23 cellular contexts compared by ENCODE assay signal in genomic region chr7:44783407-44783806, GRCh38. TPM values are rescaled to one million over a fixed set of nuclear protein-coding genes. Genes with fewer than 3 reads are reported as not detected.
DNase-seq lines count a peak whose midpoint lies in the region; ATAC-seq, FAIRE-seq and TF ChIP-seq lines count a peak whose summit lies in the region.
"Had no signal": no experiment of that assay in that cellular context is flagged by ENCODE, and none has a peak within 500 bp of the region (broad histone marks: within the 10 kb centered on the region; RNA-seq: fewer than 3 reads in every experiment).

No MANE protein-coding gene starts in this region.

- in situ Hi-C loops in GM12878 (cut with MboI): no loop called here

- H3K79me2 ChIP-seq in HCT116 (ENCODE audit: insufficient read depth, low read length) (no peaks in the 10 kb centered on the region), GM12878 (ENCODE audit: control insufficient read depth, insufficient read depth, low read length) (no peaks in the 10 kb centered on the region), smooth muscle cell (ENCODE audit: low read depth) (no peaks in the 10 kb centered on the region)

- FAIRE-seq in GM12878 (lab: Jason Lieb, UNC) (no peak), urothelium cell line (lab: Jason Lieb, UNC) (peak; percentile 13)
- FAIRE-seq: A549, G401.6, GM19239, H54 had no signal

- H3K9me3 ChIP-seq in HCT116 (ENCODE audit: control insufficient read depth in 1 of 2, insufficient read depth in 1 of 2, low read depth in 1 of 2, low read length in 2 of 2) (peaks cover 0 to 5% of the 10 kb centered on the region in 2 experiments; a peak in 1 of 4 replicates), GM12878 (replicated peaks; ENCODE audit: control insufficient read depth, insufficient read depth, low read length) (peaks cover 5% of the 10 kb centered on the region; the same call in 2 of the 3 replicates), smooth muscle cell (replicated peaks; ENCODE audit: low read depth) (no peaks in the 10 kb centered on the region)
- H3K9me3 ChIP-seq: BE2C, HAP-1 had no signal

- peaks cover 6% of the 10 kb centered on the region for H3K9me3 Mint-ChIP-seq in endothelial cell (ENCODE audit: unreplicated experiment)

- H4K20me1 ChIP-seq in HCT116 (ENCODE audit: insufficient read depth): no peaks in the 10 kb centered on the region
- no peaks in the 10 kb centered on the region for H4K20me1 ChIP-seq in GM12878 (ENCODE audit: control insufficient read depth, insufficient read depth)
- H4K20me1 ChIP-seq in smooth muscle cell (ENCODE audit: low read depth): no peaks in the 10 kb centered on the region
- H4K20me1 ChIP-seq: BLaER1 treated with 17β-estradiol and CSF1 and Interleukin-3, amounts not matched to agents 10 nM and 100 nM had no signal

- H3K4me3 Mint-ChIP-seq in endothelial cell (ENCODE audit: unreplicated experiment): peak overlapping the region; percentile 65
- H3K4me3 Mint-ChIP-seq: CD14-positive monocyte; CD4-positive, alpha-beta T cell had no signal

- H3K4me3 ChIP-seq in HCT116 (replicated peaks in 1 of 2; ENCODE audit: low read depth in 1 of 2, low read length in 2 of 2) (no peak overlapping the region), GM12878 (no peak overlapping the region), smooth muscle cell (no peak overlapping the region)
- H3K4me3 ChIP-seq: A549; BLaER1 treated with 17β-estradiol and CSF1 and Interleukin-3, amounts not matched to agents 10 nM and 100 nM; HAP-1 had no signal

- DNase-seq in HCT116 (ENCODE audit: low read depth, low spot score) (no peak), GM12878 (ENCODE audit: low read depth, low spot score) (no peak), endothelial cell (ENCODE audit: low spot score) (no peak), urothelium cell line (ENCODE audit: low spot score) (no peak), omental fat pad (ENCODE audit: low spot score) (no peak), smooth muscle cell (lab: John Stamatoyannopoulos, UW; ENCODE audit: unreplicated experiment) (no peak)
- DNase-seq: 8988T; ACHN; AML-193; BE2C; Caco-2; CD4-positive, alpha-beta T cell; DMS153; DND-41; GOT3 had no signal

- BruUV-seq in HCT116 (replicated peaks; lab: Mats Ljungman, UMichigan) (no TSS peak), GM12878 (replicated peaks; lab: Mats Ljungman, UMichigan) (no TSS peak)

- TF ChIP-seq RAD21 in HCT116 (IDR thresholded peaks at IDR 0.05; ENCODE audit: low read depth) (no peak), GM12878 (IDR thresholded peaks at IDR 0.05; ENCODE audit: insufficient read depth, low read depth, low read length) (no peak)

- H3K27me3 ChIP-seq in HCT116 (ENCODE audit: insufficient read depth, low read length): no peaks in the 10 kb centered on the region
- H3K27me3 ChIP-seq in GM12878 (replicated peaks in 1 of 2; ENCODE audit: control insufficient read depth in 2 of 2, insufficient read depth in 2 of 2, low read length in 1 of 2): no peaks in the 10 kb centered on the region
- no peaks in the 10 kb centered on the region for H3K27me3 ChIP-seq in smooth muscle cell (ENCODE audit: low read depth)
- H3K27me3 ChIP-seq: BE2C; BLaER1 treated with 17β-estradiol and CSF1 and Interleukin-3, amounts not matched to agents 10 nM and 100 nM had no signal

- POLR2A ChIA-PET in HCT116 (lab: Charles Lee) (no interaction called here), GM12878 (lab: Charles Lee) (no interaction called here)

- peaks cover 5% of the 10 kb centered on the region for H3K36me3 Mint-ChIP-seq in endothelial cell (ENCODE audit: low read depth, unreplicated experiment)
- H3K36me3 Mint-ChIP-seq: CD14-positive monocyte had no signal

- TF ChIP-seq EP300 in GM12878 (IDR thresholded peaks at IDR 0.05; ENCODE audit: borderline replicate concordance in 1 of 2, control insufficient read depth in 1 of 2, low read depth in 2 of 2, low read length in 2 of 2): no peak

- no peak overlapping the region for H3K27ac ChIP-seq in HCT116 (ENCODE audit: low read depth, low read length)
- no peak overlapping the region for H3K27ac ChIP-seq in GM12878 (ENCODE audit: control insufficient read depth, insufficient read depth)
- H3K27ac ChIP-seq in smooth muscle cell (ENCODE audit: low read depth): no peak overlapping the region
- H3K27ac ChIP-seq: A549; BLaER1 treated with 17β-estradiol and CSF1 and Interleukin-3, amounts not matched to agents 10 nM and 100 nM had no signal

- intact Hi-C loops in HCT116 (cut with micrococcal nuclease): no loop called here
- intact Hi-C loops in GM12878 (cut with micrococcal nuclease; ENCODE audit: unreplicated experiment): no loop called here

- CTCF ChIA-PET in HCT116 (lab: Charles Lee): no interaction called here
- CTCF ChIA-PET in GM12878 (lab: Yijun Ruan, JAX): no interaction called here

- H3K4me1 ChIP-seq in HCT116 (ENCODE audit: control insufficient read depth in 1 of 2, insufficient read depth in 2 of 2, low read length in 2 of 2) (no peaks in the 10 kb centered on the region), GM12878 (ENCODE audit: control insufficient read depth, insufficient read depth, low read length) (peaks cover 4% of the 10 kb centered on the region), smooth muscle cell (ENCODE audit: low read depth) (no peaks in the 10 kb centered on the region)
- H3K4me1 ChIP-seq: A549, BE2C, Caco-2, HAP-1 had no signal

- H3K9me2 ChIP-seq in HCT116 (ENCODE audit: insufficient read depth): no peaks in the 10 kb centered on the region

- RAD21 ChIA-PET in HCT116 (lab: Charles Lee; ENCODE audit: low non-redundant PET in 1 of 2, low total read pairs in 2 of 2, uncharacterized antibody in 2 of 2, unreplicated experiment in 2 of 2): no interaction called here
- RAD21 ChIA-PET in GM12878 (lab: Charles Lee; ENCODE audit: unreplicated experiment): no interaction called here

- TF ChIP-seq CTCF in HCT116 (IDR thresholded peaks at IDR 0.05 in 2 of 3, conservative IDR thresholded peaks at IDR 0.05 in 1 of 3; ENCODE audit: borderline replicate concordance in 1 of 3, insufficient read depth in 1 of 3, low read depth in 2 of 3, low read length in 2 of 3) (no peak), GM12878 (IDR thresholded peaks at IDR 0.05 in 2 of 3, conservative IDR thresholded peaks at IDR 0.05 in 1 of 3; ENCODE audit: control insufficient read depth in 2 of 3, extremely low read depth in 1 of 3, insufficient read depth in 1 of 3, low read depth in 3 of 3, low read length in 3 of 3) (no peak), endothelial cell (IDR thresholded peaks at IDR 0.05; ENCODE audit: unreplicated experiment) (no peak), omental fat pad (IDR thresholded peaks at IDR 0.05) (no peak), smooth muscle cell (IDR thresholded peaks at IDR 0.05; ENCODE audit: borderline replicate concordance, insufficient read depth, poor library complexity, severe bottlenecking) (no peak)

- H3K9ac ChIP-seq in HCT116 (ENCODE audit: low read length) (no peak overlapping the region), GM12878 (ENCODE audit: control insufficient read depth, insufficient read depth, low read length) (no peak overlapping the region), smooth muscle cell (ENCODE audit: low read depth) (no peak overlapping the region)
- H3K9ac ChIP-seq: BLaER1 treated with 17β-estradiol and CSF1 and Interleukin-3, amounts not matched to agents 10 nM and 100 nM had no signal

- H3K4me2 ChIP-seq in HCT116 (ENCODE audit: low read length) (no peak overlapping the region), GM12878 (ENCODE audit: control insufficient read depth, insufficient read depth) (no peak overlapping the region), smooth muscle cell (no peak overlapping the region)
- H3K4me2 ChIP-seq: A549; BLaER1 treated with 17β-estradiol and CSF1 and Interleukin-3, amounts not matched to agents 10 nM and 100 nM had no signal

- no peak for ATAC-seq in HCT116
- no peak for ATAC-seq in GM12878
- no peak for ATAC-seq in omental fat pad (ENCODE audit: low FRiP score)
- ATAC-seq in GM21515 (IDR thresholded peaks at IDR 0.05; ENCODE audit: unreplicated experiment): no peak
- ATAC-seq: A549 had no signal

- TF ChIP-seq POLR2A in HCT116 (IDR thresholded peaks at IDR 0.05; ENCODE audit: borderline replicate concordance, extremely low read depth, insufficient read depth, insufficient read length) (no peak), GM12878 (IDR thresholded peaks at IDR 0.05; ENCODE audit: low read depth, low read length) (no peak)

- SMC1A ChIA-PET in GM12878 (lab: Charles Lee; ENCODE audit: uncharacterized antibody, unreplicated experiment): interaction anchor here (1.2 kb wide), 1 partner anchor 15 kb away, joined by 3 read pairs; no protein-coding TSS in a partner anchor

- H3K27ac Mint-ChIP-seq in endothelial cell (ENCODE audit: unreplicated experiment): no peak overlapping the region
- H3K27ac Mint-ChIP-seq: CD14-positive monocyte; CD4-positive, alpha-beta T cell had no signal

- H3K27me3 Mint-ChIP-seq in endothelial cell (ENCODE audit: unreplicated experiment): peaks cover 2% of the 10 kb centered on the region
- H3K27me3 Mint-ChIP-seq: CD4-positive, alpha-beta T cell had no signal

- H2AFZ ChIP-seq in HCT116 (ENCODE audit: low read depth, low read length, poor library complexity, severe bottlenecking) (no peak overlapping the region), GM12878 (ENCODE audit: control insufficient read depth, low read depth, low read length) (no peak overlapping the region), smooth muscle cell (ENCODE audit: low read depth) (no peak overlapping the region)

- H3F3A ChIP-seq in smooth muscle cell (ENCODE audit: low read depth): no peaks in the 10 kb centered on the region

- no peaks in the 10 kb centered on the region for H3K36me3 ChIP-seq in HCT116 (ENCODE audit: control insufficient read depth in 1 of 2, insufficient read depth in 2 of 2, low read length in 2 of 2)
- no peaks in the 10 kb centered on the region for H3K36me3 ChIP-seq in GM12878 (ENCODE audit: control insufficient read depth in 2 of 2, insufficient read depth in 2 of 2, low read length in 1 of 2)
- H3K36me3 ChIP-seq in smooth muscle cell (ENCODE audit: low read depth): no peaks in the 10 kb centered on the region
- H3K36me3 ChIP-seq: BE2C; BLaER1 treated with 17β-estradiol and CSF1 and Interleukin-3, amounts not matched to agents 10 nM and 100 nM; HAP-1 had no signal

- H3K4me1 Mint-ChIP-seq in endothelial cell (ENCODE audit: unreplicated experiment): no peaks in the 10 kb centered on the region
- H3K4me1 Mint-ChIP-seq: CD14-positive monocyte had no signal

RNA-seq across cellular contexts. Expression of gene PPIA, which starts 13.1 kb away (rescaled TPM):
- total RNA-seq in HCT116 (2021; ENCODE audit: unreplicated experiment): 2,836 TPM
- 2,295 and 3,307 TPM in 2 replicates for polyA plus RNA-seq in HCT116 (2012)
- 199 and 207 TPM in 2 replicates for total RNA-seq in GM12878 (2013; cell fraction: nucleolus; rRNA removed)
- 4,456 and 4,588 TPM in 2 replicates for total RNA-seq in GM12878 (2014; rRNA removed)
- total RNA-seq in GM12878 (2014; rRNA removed; fragmentation: Illumina TruSeq; extraction: Trizol): 4,167 and 4,257 TPM in 2 replicates
- total RNA-seq in GM12878 (2021): 2,712 and 2,761 TPM in 2 replicates
- polyA plus RNA-seq in GM12878 (2011; ENCODE audit: low read depth): 2,354 TPM
- 5,180 and 5,731 TPM in 2 replicates for polyA plus RNA-seq in GM12878 (2011; rRNA removed)
- polyA plus RNA-seq in GM12878 (2011; cell fraction: cytosol; rRNA removed): 5,694 and 5,820 TPM in 2 replicates
- 2,120 and 2,526 TPM in 2 replicates for polyA plus RNA-seq in GM12878 (2011; cell fraction: nucleus; rRNA removed)
- 2,415 and 3,182 TPM in 2 replicates for polyA plus RNA-seq in GM12878 (2012)
- polyA plus RNA-seq in GM12878 (2014; fragmentation: Illumina TruSeq; extraction: Trizol): 7,982 and 8,071 TPM in 2 replicates
- 1,000 to 10,000 TPM; 4,393 to 4,550 TPM for polyA plus RNA-seq in GM12878 (2014; fragmentation: Nextera tagmentation; extraction: Ambion mirVana)
- polyA plus RNA-seq in GM12878 (2014; rRNA removed): 5,467 and 5,874 TPM in 2 replicates
- 1,000 to 10,000 TPM; 5,978 to 5,991 TPM for polyA plus RNA-seq in GM12878 (2016; fragmentation: Nextera tagmentation; extraction: Ambion mirVana)
- 2,105 and 2,245 TPM in 2 replicates for polyA minus RNA-seq in GM12878 (2011; rRNA and poly(A)+ RNA removed)
- 516 and 593 TPM in 2 replicates for polyA minus RNA-seq in GM12878 (2011; cell fraction: cytosol; rRNA and poly(A)+ RNA removed)
- 234 and 319 TPM in 2 replicates for polyA minus RNA-seq in GM12878 (2011; cell fraction: nucleus; rRNA and poly(A)+ RNA removed)
- 1,721 TPM for total RNA-seq in endothelial cell (ENCODE audit: unreplicated experiment)
- 1,000 to 10,000 TPM; 1,060 to 1,801 (median 1,521) TPM for total RNA-seq in omental fat pad
- total RNA-seq in smooth muscle cell: 3,153 and 3,434 TPM in 2 replicates
- 2,853 and 2,990 TPM in 2 replicates for polyA plus RNA-seq in smooth muscle cell

RNA-seq across cellular contexts. Expression of gene ZMIZ2, which starts 34.8 kb away (rescaled TPM):
- total RNA-seq in HCT116 (2021; ENCODE audit: unreplicated experiment) (91.3 TPM), GM12878 (2014; rRNA removed) (22.4 and 23.9 TPM in 2 replicates), GM12878 (2014; rRNA removed; fragmentation: Illumina TruSeq; extraction: Trizol) (12.6 and 13.4 TPM in 2 replicates), GM12878 (2021) (127 and 158 TPM in 2 replicates), endothelial cell (ENCODE audit: unreplicated experiment) (70.9 TPM), omental fat pad (10 to 100 TPM; 13.5 to 26.3 (median 15.3) TPM), smooth muscle cell (5.7 and 8.8 TPM in 2 replicates)
- polyA plus RNA-seq in HCT116 (2012): 60.1 and 62.7 TPM in 2 replicates
- total RNA-seq in GM12878 (2013; cell fraction: nucleolus; rRNA removed): 287 and 327 TPM in 2 replicates
- 73.8 TPM for polyA plus RNA-seq in GM12878 (2011; ENCODE audit: low read depth)
- polyA plus RNA-seq in GM12878 (2011; rRNA removed) (9.9 and 20.5 TPM in 2 replicates), GM12878 (2014; fragmentation: Illumina TruSeq; extraction: Trizol) (20.0 and 47.0 TPM in 2 replicates), GM12878 (2014; fragmentation: Nextera tagmentation; extraction: Ambion mirVana) (1 to 10 TPM in 1 of 2 experiments, under 1 TPM in 1; 0.71 to 1.5 TPM), GM12878 (2014; rRNA removed) (68.1 and 79.0 TPM in 2 replicates), GM12878 (2016; fragmentation: Nextera tagmentation; extraction: Ambion mirVana) (1 to 10 TPM; 6.8 to 7.5 TPM), smooth muscle cell (17.2 and 34.8 TPM in 2 replicates)
- 13.0 and 19.1 TPM in 2 replicates for polyA plus RNA-seq in GM12878 (2011; cell fraction: cytosol; rRNA removed)
- polyA plus RNA-seq in GM12878 (2011; cell fraction: nucleus; rRNA removed): 376 and 416 TPM in 2 replicates
- polyA plus RNA-seq in GM12878 (2012): 90.6 and 196 TPM in 2 replicates
- 28.2 and 51.1 TPM in 2 replicates for polyA minus RNA-seq in GM12878 (2011; rRNA and poly(A)+ RNA removed)
- polyA minus RNA-seq in GM12878 (2011; cell fraction: cytosol; rRNA and poly(A)+ RNA removed): 16.3 and 17.5 TPM in 2 replicates
- polyA minus RNA-seq in GM12878 (2011; cell fraction: nucleus; rRNA and poly(A)+ RNA removed): 87.9 and 145 TPM in 2 replicates

Comparison
In these comparisons a context has a peak if more than half of its experiments do, and no peak if none do; other contexts are left out.
1. Of the 18 proteins assayed by ChIP-seq in both GM12878 and HCT116: peak only in GM12878: none; only in HCT116: CBX3; in both: none; in neither: 17.